ENCODE assay signal across 10 cellular contexts in the genomic region with DNA sequence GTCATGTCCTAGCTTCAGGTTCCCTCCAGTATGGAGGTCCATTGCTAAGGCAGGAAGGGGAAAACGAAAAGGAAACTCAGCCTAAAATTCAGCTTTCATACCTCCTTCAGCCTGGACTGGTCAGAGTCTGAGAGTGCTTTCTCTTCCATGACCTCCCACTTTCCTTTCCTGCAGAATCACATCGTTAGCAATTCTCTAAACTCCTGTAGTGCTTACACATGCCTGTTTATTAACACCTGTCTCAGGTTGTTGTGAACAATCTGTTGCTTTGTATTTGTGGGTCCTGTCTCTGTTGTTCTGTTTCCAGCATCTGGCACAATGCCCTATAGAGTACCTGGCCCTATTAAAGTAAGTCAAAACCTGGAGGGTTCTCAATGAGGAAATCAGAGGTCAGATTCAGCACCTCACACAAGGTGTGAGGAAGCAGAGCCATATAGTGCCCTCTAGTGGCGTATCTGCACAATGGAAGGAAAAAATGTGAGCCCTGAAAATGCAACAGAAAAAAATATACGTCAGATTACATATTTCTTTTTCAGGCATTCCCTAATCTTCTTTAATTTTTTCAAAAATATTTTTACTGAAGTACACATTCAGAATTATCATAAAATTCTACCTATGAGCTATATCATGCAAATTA. TPM values are rescaled to one million over a fixed set of nuclear protein-coding genes. Genes with fewer than 3 reads are reported as not detected.
A peak's percentile ranks its signal among the peaks of the same experiment; 100 is the strongest.
DNase-seq lines count a peak whose midpoint lies in the region; ATAC-seq and TF ChIP-seq lines count a peak whose summit lies in the region.
"Not testable (repeated sequence)": the region's sequence is repeated elsewhere in the genome, so short reads cannot be mapped to it uniquely, and the experiment has no call there.
"Had no signal": no experiment of that assay in that cellular context is flagged by ENCODE, and none has a peak within 500 bp of the region (broad histone marks: within the 10 kb centered on the region; RNA-seq: fewer than 3 reads in every experiment).

No MANE protein-coding gene starts in this region.

- ATAC-seq in GM18502 (IDR thresholded peaks at IDR 0.05; ENCODE audit: poor library complexity, unreplicated experiment) (peak; percentile 84), HCT116 (peak; percentile 86)

- not testable (repeated sequence) for H3K36me3 ChIP-seq in HCT116 (ENCODE audit: control insufficient read depth in 1 of 2, insufficient read depth in 2 of 2, low read length in 2 of 2); OCI-LY7 (ENCODE audit: insufficient read depth, low read length); adrenal gland (replicated peaks in 1 of 2); left ventricle myocardium inferior; trophoblast cell (ENCODE audit: control insufficient read depth in 1 of 2, insufficient read depth in 2 of 2, low read length in 2 of 2)

- 41 to 47% (median 44%) methylated on average over 4 of the region's 4 CpGs for WGBS in adrenal gland, 4 donors
- WGBS in trophoblast cell (ENCODE audit: extremely low coverage, insufficient coverage, insufficient read length), result no CpG with 5 or more reads among the region's 4 CpGs

- not testable (repeated sequence) for H2AFZ ChIP-seq in HCT116 (ENCODE audit: low read depth, low read length, poor library complexity, severe bottlenecking); OCI-LY7 (ENCODE audit: low read length); trophoblast cell (ENCODE audit: insufficient read depth, low read length, poor library complexity)

- not testable (repeated sequence) for H4K91ac ChIP-seq in trophoblast cell (ENCODE audit: low read depth, low read length)

- not testable (repeated sequence) for H3K79me1 ChIP-seq in trophoblast cell (ENCODE audit: low read length)

- not testable (repeated sequence) for H3K14ac ChIP-seq in trophoblast cell (ENCODE audit: low read length)

- H3K4me2 ChIP-seq in HCT116 (ENCODE audit: low read length); OCI-LY7 (ENCODE audit: low read length); trophoblast cell (ENCODE audit: low read length): not testable (repeated sequence)

- not testable (repeated sequence) for H2BK120ac ChIP-seq in trophoblast cell (ENCODE audit: insufficient read depth, low read length, poor library complexity)

- not testable (repeated sequence) for H3K9ac ChIP-seq in HCT116 (ENCODE audit: low read length); trophoblast cell (ENCODE audit: low read length)

- BruUV-seq in HCT116 (replicated peaks; lab: Mats Ljungman, UMichigan); OCI-LY7 (replicated peaks; lab: Mats Ljungman, UMichigan): not testable (repeated sequence)

- H3K27ac ChIP-seq in HCT116 (ENCODE audit: low read depth, low read length); OCI-LY7 (ENCODE audit: low read depth, low read length, poor library complexity, severe bottlenecking); adrenal gland; left ventricle myocardium inferior (replicated peaks); trophoblast cell (ENCODE audit: low read depth, low read length): not testable (repeated sequence)

- not testable (repeated sequence) for H3K4ac ChIP-seq in trophoblast cell (ENCODE audit: low read depth, low read length)

- H3K4me1 ChIP-seq in HCT116 (ENCODE audit: control insufficient read depth in 1 of 2, insufficient read depth in 2 of 2, low read length in 2 of 2); OCI-LY7 (ENCODE audit: insufficient read depth, low read length, poor library complexity, severe bottlenecking); adrenal gland (replicated peaks in 1 of 2); left ventricle myocardium inferior; trophoblast cell (ENCODE audit: control insufficient read depth in 1 of 2, insufficient read depth in 2 of 2, low read length in 2 of 2): not testable (repeated sequence)

- not testable (repeated sequence) for H3K9me2 ChIP-seq in HCT116 (ENCODE audit: insufficient read depth); OCI-LY7 (ENCODE audit: insufficient read depth, low read length)

- peak; percentile 58 for TF ChIP-seq RAD21 in HCT116 (IDR thresholded peaks at IDR 0.05; ENCODE audit: low read depth)

- POLR2A ChIA-PET in HCT116 (lab: Charles Lee); OCI-LY7 (lab: Charles Lee): not testable (repeated sequence)

- RAD21 ChIA-PET in HCT116 (lab: Charles Lee; ENCODE audit: low non-redundant PET in 1 of 2, low total read pairs in 2 of 2, uncharacterized antibody in 2 of 2, unreplicated experiment in 2 of 2), result not testable (repeated sequence)

- TF ChIP-seq CTCF in AG09319 (IDR thresholded peaks at IDR 0.05; ENCODE audit: low read depth, low read length) (peak; percentile 55), HCT116 (IDR thresholded peaks at IDR 0.05 in 2 of 3, conservative IDR thresholded peaks at IDR 0.05 in 1 of 3; ENCODE audit: borderline replicate concordance in 1 of 3, insufficient read depth in 1 of 3, low read depth in 2 of 3, low read length in 2 of 3) (peak; percentile 37 to 62 (median 60); a peak in 5 of 6 replicates), OCI-LY7 (conservative IDR thresholded peaks at IDR 0.05; ENCODE audit: low read length) (peak; percentile 78), adrenal gland (IDR thresholded peaks at IDR 0.05) (peak in 5 of 6 experiments; percentile 42 to 65 (median 43)), left ventricle myocardium inferior (IDR thresholded peaks at IDR 0.05; ENCODE audit: borderline replicate concordance) (peak; percentile 63)

- not testable (repeated sequence) for DNase-seq in AG09319 (ENCODE audit: extremely low read depth, low read depth); left ventricle myocardium inferior
- DNase-seq in HCT116 (ENCODE audit: low read depth, low spot score) (peak; percentile 13), HuH-7 (ENCODE audit: low spot score) (peak; percentile 1), OCI-LY7 (ENCODE audit: low spot score) (peak; percentile 37), adrenal gland (peak in 2 of 7 donors; percentile 16 to 24), trophoblast cell (peak; percentile 3 to 59)

- H3K27me3 ChIP-seq in HCT116 (ENCODE audit: insufficient read depth, low read length); adrenal gland; left ventricle myocardium inferior (ENCODE audit: low read depth); trophoblast cell (ENCODE audit: insufficient read depth, low read length): not testable (repeated sequence)

- not testable (repeated sequence) for H2BK5ac ChIP-seq in trophoblast cell (ENCODE audit: low read depth, low read length, poor library complexity)

- not testable (repeated sequence) for H2AK5ac ChIP-seq in trophoblast cell (ENCODE audit: low read length)

- not testable (repeated sequence) for H4K8ac ChIP-seq in trophoblast cell (ENCODE audit: low read depth, low read length)

- H3K4me3 ChIP-seq in HCT116 (replicated peaks in 1 of 2; ENCODE audit: low read depth in 1 of 2, low read length in 2 of 2); OCI-LY7 (ENCODE audit: low read depth, low read length, poor library complexity, severe bottlenecking); adrenal gland; left ventricle myocardium inferior; trophoblast cell (ENCODE audit: low read depth, low read length): not testable (repeated sequence)

- not testable (repeated sequence) for TF ChIP-seq POLR2A in HCT116 (IDR thresholded peaks at IDR 0.05; ENCODE audit: borderline replicate concordance, extremely low read depth, insufficient read depth, insufficient read length); adrenal gland (IDR thresholded peaks at IDR 0.05)

- not testable (repeated sequence) for H4K12ac ChIP-seq in trophoblast cell (ENCODE audit: low read depth, low read length)

- not testable (repeated sequence) for H2BK12ac ChIP-seq in trophoblast cell (ENCODE audit: low read length)

- not testable (repeated sequence) for H4K20me1 ChIP-seq in HCT116 (ENCODE audit: insufficient read depth); OCI-LY7 (ENCODE audit: insufficient read depth, low read length)

- CTCF ChIA-PET in HCT116 (lab: Charles Lee); OCI-LY7 (lab: Charles Lee; ENCODE audit: unreplicated experiment): not testable (repeated sequence)

- not testable (repeated sequence) for H3K9me3 ChIP-seq in HCT116 (ENCODE audit: control insufficient read depth in 1 of 2, insufficient read depth in 1 of 2, low read depth in 1 of 2, low read length in 2 of 2); OCI-LY7 (ENCODE audit: low read length); adrenal gland (replicated peaks in 1 of 3); left ventricle myocardium inferior (replicated peaks); trophoblast cell (ENCODE audit: insufficient read depth, low read depth, low read length)

- intact Hi-C loops in HCT116 (cut with micrococcal nuclease), result loop anchor here (5.0 kb wide), 2 partner anchors 371 to 556 kb away; no protein-coding TSS in a partner anchor
- intact Hi-C loops in OCI-LY7 (cut with micrococcal nuclease; ENCODE audit: unreplicated experiment); adrenal gland (cut with DNase I); left ventricle myocardium inferior (cut with micrococcal nuclease): not testable (repeated sequence)

- not testable (repeated sequence) for H3K23ac ChIP-seq in trophoblast cell (ENCODE audit: low read length)

- not testable (repeated sequence) for H3K18ac ChIP-seq in trophoblast cell (ENCODE audit: low read length)

- H3K79me2 ChIP-seq in HCT116 (ENCODE audit: insufficient read depth, low read length); OCI-LY7 (ENCODE audit: insufficient read depth, low read depth, low read length); trophoblast cell (ENCODE audit: control insufficient read depth, insufficient read depth, low read length, poor library complexity): not testable (repeated sequence)

RNA-seq across cellular contexts. Expression of a gene that starts 2.3 kb away (rescaled TPM):
- not detected for total RNA-seq in HCT116 (2021; ENCODE audit: unreplicated experiment)
- not detected in 2 replicates for polyA plus RNA-seq in HCT116 (2012)
- total RNA-seq in OCI-LY7 (2014; rRNA removed; shearing (Covaris generic)), result not detected in 2 replicates
- not detected in 2 replicates for total RNA-seq in OCI-LY7 (2022)
- total RNA-seq in adrenal gland, result 1 to 10 TPM in 1 of 8 donors, not detected in 7; 1.3 TPM
- polyA plus RNA-seq in adrenal gland, result not detected
- total RNA-seq in left ventricle myocardium inferior, result not detected
- not detected in 2 replicates for polyA plus RNA-seq in trophoblast cell (2013)
- total RNA-seq: right atrium auricular region had no signal
- polyA plus RNA-seq: esophagus had no signal
